22 cellular contexts compared by ENCODE assay signal in genomic region chr16:82878466-82878865, GRCh38.
DNase-seq lines count a peak whose midpoint lies in the region; ATAC-seq, FAIRE-seq and TF ChIP-seq lines count a peak whose summit lies in the region.
"Had no signal": no experiment of that assay in that cellular context is flagged by ENCODE, and none has a peak within 500 bp of the region (broad histone marks: within the 10 kb centered on the region; RNA-seq: fewer than 3 reads in every experiment).

No MANE protein-coding gene starts in this region.

- no peak overlapping the region for H2BK120ac ChIP-seq in mesenchymal stem cell (ENCODE audit: low read depth, low read length)

- no peak overlapping the region for H3K4ac ChIP-seq in mesenchymal stem cell (ENCODE audit: low read depth in 1 of 2, low read length in 2 of 2)

- 77% methylated on average over 3 of the region's 5 CpGs for WGBS in mesenchymal stem cell

- H3K23ac ChIP-seq in mesenchymal stem cell (ENCODE audit: low read length in 2 of 2), result no peak overlapping the region

- no peak overlapping the region for H3K18ac ChIP-seq in mesenchymal stem cell (ENCODE audit: low read depth in 1 of 2, low read length in 2 of 2)

- no peaks in the 10 kb centered on the region for H3K9me3 ChIP-seq in mesenchymal stem cell (ENCODE audit: control insufficient read depth, low read length)
- H3K9me3 ChIP-seq: BLaER1, Caco-2, HAP-1 had no signal

- no peak overlapping the region for H2BK12ac ChIP-seq in mesenchymal stem cell (ENCODE audit: low read length in 2 of 2)

- H2AK5ac ChIP-seq in mesenchymal stem cell (ENCODE audit: low read length, severe bottlenecking), result no peak overlapping the region

- H3K4me3 ChIP-seq in GM23338 (no peak overlapping the region), mesenchymal stem cell (ENCODE audit: insufficient read depth in 1 of 2, low read depth in 1 of 2, low read length in 2 of 2) (no peak overlapping the region), rectal smooth muscle tissue (ENCODE audit: low read length) (no peak overlapping the region)
- H3K4me3 ChIP-seq: BLaER1, HAP-1 had no signal

- H4K8ac ChIP-seq in mesenchymal stem cell (ENCODE audit: low read length), result no peak overlapping the region

- no peak overlapping the region for H3K4me3 Mint-ChIP-seq in GM23338
- H3K4me3 Mint-ChIP-seq: B cell; CD4-positive, CD25-positive, alpha-beta regulatory T cell; CD8-positive, alpha-beta T cell; HFFc6 had no signal

- H3K27ac Mint-ChIP-seq in GM23338, result no peak overlapping the region
- H3K27ac Mint-ChIP-seq: B cell; CD4-positive, CD25-positive, alpha-beta regulatory T cell; CD8-positive, alpha-beta T cell; HFFc6 had no signal

- H3K36me3 Mint-ChIP-seq in GM23338 (ENCODE audit: low read depth), result no peaks in the 10 kb centered on the region
- H3K36me3 Mint-ChIP-seq: CD4-positive, CD25-positive, alpha-beta regulatory T cell; CD8-positive, alpha-beta T cell had no signal

- H3F3A ChIP-seq in GM23338 (replicated peaks; ENCODE audit: low read depth), result no peaks in the 10 kb centered on the region

- peaks cover 13% of the 10 kb centered on the region for H3K79me1 ChIP-seq in mesenchymal stem cell (replicated peaks; ENCODE audit: low read length, poor library complexity, severe bottlenecking)

- H2AFZ ChIP-seq in GM23338, result peak overlapping the region; percentile 44
- no peak overlapping the region for H2AFZ ChIP-seq in mesenchymal stem cell (ENCODE audit: low read depth, low read length)

- no peaks in the 10 kb centered on the region for H3K79me2 ChIP-seq in GM23338 (replicated peaks; ENCODE audit: insufficient read depth)

- H3K4me2 ChIP-seq in GM23338 (no peak overlapping the region), mesenchymal stem cell (ENCODE audit: low read length, poor library complexity, severe bottlenecking) (no peak overlapping the region)
- H3K4me2 ChIP-seq: BLaER1 had no signal

- H3K9me2 ChIP-seq in GM23338 (ENCODE audit: insufficient read depth), result peaks cover 16% of the 10 kb centered on the region

- FAIRE-seq in HTR-8/SVneo (lab: Jason Lieb, UNC), result no peak
- FAIRE-seq: A204.1, G401.6, GM12892, H54 had no signal

- H3K36me3 ChIP-seq in GM23338 (ENCODE audit: insufficient read depth) (no peaks in the 10 kb centered on the region), mesenchymal stem cell (ENCODE audit: control insufficient read depth in 1 of 2, insufficient read depth in 2 of 2, low read depth in 1 of 2, low read length in 2 of 2) (no peaks in the 10 kb centered on the region), rectal smooth muscle tissue (ENCODE audit: control insufficient read depth, insufficient read depth, low read length) (no peaks in the 10 kb centered on the region)
- H3K36me3 ChIP-seq: BLaER1, HAP-1 had no signal

- H3K4me1 ChIP-seq in GM23338 (ENCODE audit: insufficient read depth) (peaks cover 9% of the 10 kb centered on the region; the same call in 1 of the 2 replicates), mesenchymal stem cell (ENCODE audit: control insufficient read depth, insufficient read depth, low read depth, low read length) (no peaks in the 10 kb centered on the region), rectal smooth muscle tissue (ENCODE audit: control insufficient read depth, insufficient read depth, low read length) (peaks cover 16% of the 10 kb centered on the region)
- H3K4me1 ChIP-seq: Caco-2, HAP-1 had no signal

- H3K4me1 Mint-ChIP-seq in GM23338, result peaks cover 28% of the 10 kb centered on the region
- H3K4me1 Mint-ChIP-seq: CD4-positive, CD25-positive, alpha-beta regulatory T cell had no signal

- H3K9ac ChIP-seq in mesenchymal stem cell (ENCODE audit: low read length), result no peak overlapping the region
- H3K9ac ChIP-seq in rectal smooth muscle tissue (ENCODE audit: low read length), result no peak overlapping the region
- H3K9ac ChIP-seq: BLaER1 had no signal

- H3K9me3 Mint-ChIP-seq in GM23338, result no peaks in the 10 kb centered on the region
- H3K9me3 Mint-ChIP-seq: CD8-positive, alpha-beta T cell had no signal

- no peak for ATAC-seq in GM23338
- no peak for ATAC-seq in HG03439 (IDR thresholded peaks at IDR 0.05; ENCODE audit: unreplicated experiment)
- ATAC-seq: CD8-positive, alpha-beta T cell had no signal

- no peaks in the 10 kb centered on the region for H4K20me1 ChIP-seq in GM23338 (replicated peaks; ENCODE audit: insufficient read depth)
- H4K20me1 ChIP-seq: BLaER1 had no signal

- H3K27me3 Mint-ChIP-seq in GM23338 (ENCODE audit: insufficient read depth, low read depth, poor library complexity), result no peaks in the 10 kb centered on the region
- H3K27me3 Mint-ChIP-seq: B cell; CD4-positive, CD25-positive, alpha-beta regulatory T cell had no signal

- H3K27ac ChIP-seq in GM23338 (ENCODE audit: low read depth), result no peak overlapping the region
- H3K27ac ChIP-seq in mesenchymal stem cell (ENCODE audit: low read length, poor library complexity, severe bottlenecking), result no peak overlapping the region
- peak overlapping the region; percentile 59 for H3K27ac ChIP-seq in rectal smooth muscle tissue (ENCODE audit: low read depth, low read length)
- H3K27ac ChIP-seq: 22Rv1, BLaER1, C4-2B had no signal

- DNase-seq in GM23338 (ENCODE audit: low spot score) (no peak), mesenchymal stem cell (no peak), HTR-8/SVneo (ENCODE audit: insufficient read length, low spot score) (no peak), NCI-H1048 (lab: John Stamatoyannopoulos, UW) (no peak)
- DNase-seq: Caco-2; CD4-positive, CD25-positive, alpha-beta regulatory T cell; CD8-positive, alpha-beta T cell; DMS153; DND-41; GOT3; HFFc6 had no signal

- no peak for TF ChIP-seq CTCF in GM23338 (conservative IDR thresholded peaks at IDR 0.05; ENCODE audit: low read depth in 2 of 2)

- no peak overlapping the region for H2BK5ac ChIP-seq in mesenchymal stem cell (ENCODE audit: low read depth, low read length, poor library complexity, severe bottlenecking)

- no peak overlapping the region for H4K91ac ChIP-seq in mesenchymal stem cell (ENCODE audit: low read length)

- peak overlapping the region; percentile 41 for H2BK15ac ChIP-seq in mesenchymal stem cell (ENCODE audit: low read depth, poor library complexity, severe bottlenecking)

- H3K14ac ChIP-seq in mesenchymal stem cell (ENCODE audit: low read length in 2 of 2), result no peak overlapping the region

- no peaks in the 10 kb centered on the region for H3K27me3 ChIP-seq in GM23338 (ENCODE audit: insufficient read depth)
- no peaks in the 10 kb centered on the region for H3K27me3 ChIP-seq in mesenchymal stem cell (ENCODE audit: control insufficient read depth in 1 of 2, insufficient read depth in 1 of 2, low read length in 2 of 2)
- no peaks in the 10 kb centered on the region for H3K27me3 ChIP-seq in rectal smooth muscle tissue (ENCODE audit: control insufficient read depth, insufficient read depth, low read length)
- H3K27me3 ChIP-seq: BLaER1 had no signal
